In genomic region chr1:19083081-19083480, GRCh38 we compare ENCODE assay signal across 14 cellular contexts.
A peak's percentile ranks its signal among the peaks of the same experiment; 100 is the strongest.
DNase-seq lines count a peak whose midpoint lies in the region; ATAC-seq and TF ChIP-seq lines count a peak whose summit lies in the region.
"Had no signal": no experiment of that assay in that cellular context is flagged by ENCODE, and none has a peak within 500 bp of the region (broad histone marks: within the 10 kb centered on the region; RNA-seq: fewer than 3 reads in every experiment).

No MANE protein-coding gene starts in this region.

- no peaks in the 10 kb centered on the region for H3K9me3 ChIP-seq in mesenchymal stem cell (ENCODE audit: control insufficient read depth, low read length)
- H3K9me3 ChIP-seq in mucosa of descending colon = no peaks in the 10 kb centered on the region
- H3K9me3 ChIP-seq in CD4-positive, alpha-beta T cell (ENCODE audit: control insufficient read depth, low read length) = no peaks in the 10 kb centered on the region

- no peak for ATAC-seq in mucosa of descending colon
- no peak for ATAC-seq in CD4-positive, alpha-beta T cell (ENCODE audit: poor library complexity)
- ATAC-seq: T-cell had no signal

- CTCF ChIA-PET in CD4-positive, alpha-beta T cell (lab: Charles Lee) = no interaction called here

- POLR2A ChIA-PET in CD4-positive, alpha-beta T cell (lab: Charles Lee) = interaction anchor here (1.2 kb wide), 1 partner anchor 10 kb away, joined by 4 read pairs; no protein-coding TSS in a partner anchor

- no peak overlapping the region for H3K4me3 Mint-ChIP-seq in dendritic cell treated with granulocyte-macrophage colony-stimulating factor and Interleukin-4, amounts not matched to agents 40 ng/mL and 50 ng/mL, for 4 days
- no peak overlapping the region for H3K4me3 Mint-ChIP-seq in CD4-positive, alpha-beta T cell
- H3K4me3 Mint-ChIP-seq: T-cell had no signal

- H4K91ac ChIP-seq in mesenchymal stem cell (ENCODE audit: low read length) = no peak overlapping the region

- H2BK5ac ChIP-seq in mesenchymal stem cell (ENCODE audit: low read depth, low read length, poor library complexity, severe bottlenecking) = no peak overlapping the region

- no peak overlapping the region for H2BK15ac ChIP-seq in mesenchymal stem cell (ENCODE audit: low read depth, poor library complexity, severe bottlenecking)

- no peak overlapping the region for H3K9ac ChIP-seq in mesenchymal stem cell (ENCODE audit: low read length)

- no peak for TF ChIP-seq CTCF in mucosa of descending colon (IDR thresholded peaks at IDR 0.05)
- no peak for TF ChIP-seq CTCF in CD4-positive, alpha-beta T cell (IDR thresholded peaks at IDR 0.05)

- peak overlapping the region; percentile 36 for H3K27ac ChIP-seq in mesenchymal stem cell (ENCODE audit: low read length, poor library complexity, severe bottlenecking)
- no peak overlapping the region for H3K27ac ChIP-seq in CD4-positive, alpha-beta T cell (ENCODE audit: low read depth, low read length)
- H3K27ac ChIP-seq: C4-2B had no signal

- H4K8ac ChIP-seq in mesenchymal stem cell (ENCODE audit: low read length) = no peak overlapping the region

- no peaks in the 10 kb centered on the region for H3K27me3 ChIP-seq in mesenchymal stem cell (ENCODE audit: control insufficient read depth in 1 of 2, insufficient read depth in 1 of 2, low read length in 2 of 2)
- H3K27me3 ChIP-seq in CD4-positive, alpha-beta T cell (ENCODE audit: control insufficient read depth, insufficient read depth, low read length) = no peaks in the 10 kb centered on the region

- no peak overlapping the region for H3K23ac ChIP-seq in mesenchymal stem cell (ENCODE audit: low read length in 2 of 2)

- H3K4me1 Mint-ChIP-seq in dendritic cell treated with granulocyte-macrophage colony-stimulating factor and Interleukin-4, amounts not matched to agents 40 ng/mL and 50 ng/mL, for 4 days (ENCODE audit: low read depth) = peaks cover 32% of the 10 kb centered on the region
- H3K4me1 Mint-ChIP-seq in CD4-positive, alpha-beta T cell (ENCODE audit: low read depth) = no peaks in the 10 kb centered on the region

- H3K18ac ChIP-seq in mesenchymal stem cell (ENCODE audit: low read depth in 1 of 2, low read length in 2 of 2) = no peak overlapping the region

- peaks cover 40% of the 10 kb centered on the region for H3K4me1 ChIP-seq in mesenchymal stem cell (ENCODE audit: control insufficient read depth, insufficient read depth, low read depth, low read length)
- peaks cover 15% of the 10 kb centered on the region for H3K4me1 ChIP-seq in mucosa of descending colon (ENCODE audit: low read depth)

- WGBS in mesenchymal stem cell = 91% methylated on average over 7 of the region's 7 CpGs

- no peak overlapping the region for H2AFZ ChIP-seq in mesenchymal stem cell (ENCODE audit: low read depth, low read length)

- peak overlapping the region; percentile 63 for H3K27ac Mint-ChIP-seq in dendritic cell treated with granulocyte-macrophage colony-stimulating factor and Interleukin-4, amounts not matched to agents 40 ng/mL and 50 ng/mL, for 4 days
- no peak overlapping the region for H3K27ac Mint-ChIP-seq in CD4-positive, alpha-beta T cell
- H3K27ac Mint-ChIP-seq: T-cell had no signal

- no peak overlapping the region for H2AK5ac ChIP-seq in mesenchymal stem cell (ENCODE audit: low read length, severe bottlenecking)

- no peak overlapping the region for H2BK120ac ChIP-seq in mesenchymal stem cell (ENCODE audit: low read depth, low read length)

- H2BK12ac ChIP-seq in mesenchymal stem cell (ENCODE audit: low read length in 2 of 2) = no peak overlapping the region

- no peak overlapping the region for H3K4ac ChIP-seq in mesenchymal stem cell (ENCODE audit: low read depth in 1 of 2, low read length in 2 of 2)

- H3K4me3 ChIP-seq in mesenchymal stem cell (ENCODE audit: insufficient read depth in 1 of 2, low read depth in 1 of 2, low read length in 2 of 2) = no peak overlapping the region
- no peak overlapping the region for H3K4me3 ChIP-seq in mucosa of descending colon

- intact Hi-C loops in dendritic cell treated with granulocyte-macrophage colony-stimulating factor and Interleukin-4, amounts not matched to agents 40 ng/mL and 50 ng/mL, for 4 days (cut with micrococcal nuclease) = loop anchor here (5.0 kb wide), 1 partner anchor 176 kb away; no protein-coding TSS in a partner anchor
- intact Hi-C loops in mucosa of descending colon (cut with DNase I, micrococcal nuclease) = no loop called here
- intact Hi-C loops in CD4-positive, alpha-beta T cell (cut with DNase I, micrococcal nuclease) = no loop called here

- H3K9me3 Mint-ChIP-seq in dendritic cell treated with granulocyte-macrophage colony-stimulating factor and Interleukin-4, amounts not matched to agents 40 ng/mL and 50 ng/mL, for 4 days = no peaks in the 10 kb centered on the region
- no peaks in the 10 kb centered on the region for H3K9me3 Mint-ChIP-seq in CD4-positive, alpha-beta T cell
- H3K9me3 Mint-ChIP-seq: T-cell had no signal

- no peak overlapping the region for H3K14ac ChIP-seq in mesenchymal stem cell (ENCODE audit: low read length in 2 of 2)

- peaks cover 14% of the 10 kb centered on the region for H3K79me1 ChIP-seq in mesenchymal stem cell (replicated peaks; ENCODE audit: low read length, poor library complexity, severe bottlenecking)

- H3K36me3 ChIP-seq in mesenchymal stem cell (ENCODE audit: control insufficient read depth in 1 of 2, insufficient read depth in 2 of 2, low read depth in 1 of 2, low read length in 2 of 2) (peaks cover 65 to 98% of the 10 kb centered on the region in 2 experiments), mucosa of descending colon (ENCODE audit: low read depth) (no peaks in the 10 kb centered on the region)

- no peak overlapping the region for H3K4me2 ChIP-seq in mesenchymal stem cell (ENCODE audit: low read length, poor library complexity, severe bottlenecking)

- H3K36me3 Mint-ChIP-seq in dendritic cell treated with granulocyte-macrophage colony-stimulating factor and Interleukin-4, amounts not matched to agents 40 ng/mL and 50 ng/mL, for 4 days (ENCODE audit: low read depth) = peaks cover 89% of the 10 kb centered on the region
- peaks cover 99% of the 10 kb centered on the region for H3K36me3 Mint-ChIP-seq in CD4-positive, alpha-beta T cell (ENCODE audit: low read depth)

- DNase-seq in GF-D8 (lab: John Stamatoyannopoulos, UW) (peak; percentile 45), NCI-H226 (peak; percentile 29), mesenchymal stem cell (no peak), mucosa of descending colon (no peak), NCI-H748 treated with DMSO at 0.1 percent for 48 hours (lab: John Stamatoyannopoulos, UW) (no peak), NCI-H82 (lab: John Stamatoyannopoulos, UW) (no peak)
- DNase-seq in CD4-positive, alpha-beta T cell = no peak
- DNase-seq: activated CD4-positive, alpha-beta T cell treated with anti-CD3 and anti-CD28 coated beads, Interleukin-2, amount 50 U/mL, for 1 hour; activated naive CD4-positive, alpha-beta T cell treated with Interleukin-2 at 50 U/mL for 16 hours; posterior cingulate gyrus; stimulated activated CD4-positive, alpha-beta T cell treated with anti-CD3 and anti-CD28 coated beads, Interleukin-4, amount 100 ng/mL, for 4 hours; T-cell had no signal

- no peaks in the 10 kb centered on the region for H3K27me3 Mint-ChIP-seq in dendritic cell treated with granulocyte-macrophage colony-stimulating factor and Interleukin-4, amounts not matched to agents 40 ng/mL and 50 ng/mL, for 4 days
- H3K27me3 Mint-ChIP-seq in CD4-positive, alpha-beta T cell = no peaks in the 10 kb centered on the region
- H3K27me3 Mint-ChIP-seq: T-cell had no signal

Comparison
In these comparisons a context has a peak if more than half of its experiments do, and no peak if none do; other contexts are left out.
1. DNase-seq: peak in GF-D8 (single experiment) and NCI-H226 (single experiment); none in mesenchymal stem cell (single experiment), mucosa of descending colon (0 of 3), NCI-H748 treated with DMSO at 0.1 percent for 48 hours (single experiment), NCI-H82 (single experiment) and CD4-positive, alpha-beta T cell (0 of 10).